22 cellular contexts compared by ENCODE assay signal in the genomic region with DNA sequence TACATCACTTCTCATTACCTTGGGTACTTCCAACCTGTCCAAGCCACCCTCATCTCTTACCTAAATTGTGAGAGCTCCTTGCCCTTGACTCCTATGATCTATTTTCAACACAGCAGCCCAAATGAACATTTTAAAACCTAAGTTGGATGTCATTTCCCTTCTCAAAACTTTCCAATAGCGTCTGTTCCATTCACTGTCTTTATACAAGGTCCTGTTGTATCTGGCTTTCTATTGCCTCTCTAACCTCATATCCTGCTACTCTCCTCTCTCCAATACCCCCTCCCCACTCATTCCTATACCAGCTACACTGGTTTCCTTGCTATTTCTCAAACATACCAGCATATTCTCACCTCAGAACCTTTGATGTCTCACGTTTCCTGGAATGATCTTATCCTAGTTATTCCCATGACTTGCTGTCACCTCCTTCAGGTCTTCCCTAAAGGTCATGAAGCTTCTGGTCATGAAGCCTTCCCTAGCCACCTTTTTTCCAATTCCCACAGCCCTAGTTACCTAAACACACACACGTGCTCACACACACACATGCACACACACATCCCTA. TPM values are rescaled to one million over a fixed set of nuclear protein-coding genes. Genes with fewer than 3 reads are reported as not detected.
DNase-seq lines count a peak whose midpoint lies in the region; ATAC-seq and TF ChIP-seq lines count a peak whose summit lies in the region.
"Had no signal": no experiment of that assay in that cellular context is flagged by ENCODE, and none has a peak within 500 bp of the region (broad histone marks: within the 10 kb centered on the region; RNA-seq: fewer than 3 reads in every experiment).

No MANE protein-coding gene starts in this region.

- peaks cover 13% of the 10 kb centered on the region for H3K79me2 ChIP-seq in GM23338 (replicated peaks; ENCODE audit: insufficient read depth)

- no peak overlapping the region for H3K27ac ChIP-seq in GM23338 (ENCODE audit: low read depth)
- H3K27ac ChIP-seq: HL-60, KMS-11, SJCRH30 had no signal

- ATAC-seq in GM23338 (no peak), T-helper 17 cell (no peak), GM19397 (IDR thresholded peaks at IDR 0.05; ENCODE audit: unreplicated experiment) (no peak)
- ATAC-seq: HepG2 had no signal

- no peak overlapping the region for H3K4me3 Mint-ChIP-seq in GM23338
- H3K4me3 Mint-ChIP-seq in T-helper 17 cell = no peak overlapping the region
- no peak overlapping the region for H3K4me3 Mint-ChIP-seq in immature natural killer cell
- no peak overlapping the region for H3K4me3 Mint-ChIP-seq in type B pancreatic cell

- H3K4me1 Mint-ChIP-seq in GM23338 (no peaks in the 10 kb centered on the region), T-helper 17 cell (peaks cover 27% of the 10 kb centered on the region), immature natural killer cell (peaks cover 12 to 25% of the 10 kb centered on the region in 2 donors), type B pancreatic cell (ENCODE audit: unreplicated experiment) (peaks cover 4% of the 10 kb centered on the region)

- no peaks in the 10 kb centered on the region for H3F3A ChIP-seq in GM23338 (replicated peaks; ENCODE audit: low read depth)

- no peaks in the 10 kb centered on the region for H3K9me2 ChIP-seq in GM23338 (ENCODE audit: insufficient read depth)

- H3K9me3 ChIP-seq in T-helper 17 cell (ENCODE audit: control insufficient read depth, low read length, poor library complexity, severe bottlenecking) = no peaks in the 10 kb centered on the region
- H3K9me3 ChIP-seq: Caco-2, SJCRH30 had no signal

- no peaks in the 10 kb centered on the region; the same call in 1 of the 2 replicates for H3K36me3 ChIP-seq in GM23338 (ENCODE audit: insufficient read depth)

- H3K27me3 ChIP-seq in GM23338 (ENCODE audit: insufficient read depth) = no peaks in the 10 kb centered on the region
- H3K27me3 ChIP-seq: SJCRH30 had no signal

- H3K27me3 Mint-ChIP-seq in GM23338 (ENCODE audit: insufficient read depth, low read depth, poor library complexity) (peaks cover 4% of the 10 kb centered on the region), T-helper 17 cell (no peaks in the 10 kb centered on the region), immature natural killer cell (ENCODE audit: low read depth in 3 of 3) (peaks cover 5 to 14% (median 8%) of the 10 kb centered on the region in 3 donors), type B pancreatic cell (no peaks in the 10 kb centered on the region)
- H3K27me3 Mint-ChIP-seq: CD4-positive, CD25-positive, alpha-beta regulatory T cell had no signal

- no peaks in the 10 kb centered on the region for H3K9me3 Mint-ChIP-seq in GM23338
- H3K9me3 Mint-ChIP-seq in immature natural killer cell = no peaks in the 10 kb centered on the region
- no peaks in the 10 kb centered on the region for H3K9me3 Mint-ChIP-seq in type B pancreatic cell

- DNase-seq in GM23338 (ENCODE audit: low spot score) = peak; percentile 8
- no peak for DNase-seq in T-helper 17 cell
- no peak for DNase-seq in immature natural killer cell
- DNase-seq in type B pancreatic cell (ENCODE audit: extremely low spot score, unreplicated experiment) = no peak
- DNase-seq in DMS114 treated with DMSO at 0.1 percent for 48 hours (lab: John Stamatoyannopoulos, UW; ENCODE audit: unreplicated experiment) = no peak
- DNase-seq in dedifferentiated amniotic fluid mesenchymal stem cell (ENCODE audit: extremely low spot score) = no peak
- DNase-seq: CD4-positive, CD25-positive, alpha-beta regulatory T cell; DMS 273 treated with DMSO at 0.1 percent for 48 hours; DND-41; NCI-H1092 treated with DMSO at 0.1 percent for 48 hours; NCI-H1436 treated with DMSO at 0.1 percent for 48 hours; NCI-H1930; NCI-H226; NCI-H510A treated with DMSO at 0.1 percent for 48 hours; NCI-H774; SJCRH30; T-helper 1 cell had no signal

- H4K20me1 ChIP-seq in GM23338 (replicated peaks; ENCODE audit: insufficient read depth) = peaks cover 9% of the 10 kb centered on the region

- no peak overlapping the region for H3K27ac Mint-ChIP-seq in GM23338
- H3K27ac Mint-ChIP-seq in T-helper 17 cell = peak overlapping the region; percentile 17
- peak overlapping the region in 4 of 6 donors; percentile 11 to 36 (median 30) for H3K27ac Mint-ChIP-seq in immature natural killer cell
- peak overlapping the region; percentile 1 for H3K27ac Mint-ChIP-seq in type B pancreatic cell

- no peak overlapping the region for H3K4me2 ChIP-seq in GM23338
- H3K4me2 ChIP-seq: KMS-11 had no signal

- H2AFZ ChIP-seq in GM23338 = no peak overlapping the region

- no peak for TF ChIP-seq CTCF in GM23338 (conservative IDR thresholded peaks at IDR 0.05; ENCODE audit: low read depth in 2 of 2)
- no peak for TF ChIP-seq CTCF in type B pancreatic cell (conservative IDR thresholded peaks at IDR 0.05)

- no peak overlapping the region for H3K4me3 ChIP-seq in GM23338
- H3K4me3 ChIP-seq: SJCRH30 had no signal

- no peaks in the 10 kb centered on the region; the same call in 1 of the 2 replicates for H3K4me1 ChIP-seq in GM23338 (ENCODE audit: insufficient read depth)
- H3K4me1 ChIP-seq: SJCRH30 had no signal

- peaks cover 16% of the 10 kb centered on the region for H3K36me3 Mint-ChIP-seq in GM23338 (ENCODE audit: low read depth)
- H3K36me3 Mint-ChIP-seq in T-helper 17 cell (ENCODE audit: low read depth) = peaks cover 3% of the 10 kb centered on the region
- peaks cover 7 to 12% (median 8%) of the 10 kb centered on the region in 3 donors for H3K36me3 Mint-ChIP-seq in immature natural killer cell
- H3K36me3 Mint-ChIP-seq in type B pancreatic cell = peaks cover 22% of the 10 kb centered on the region

TF ChIP-seq in GM23338, 12 proteins besides CTCF, POLR2A, EP300 and RAD21 (continues in another document):
- TF ChIP-seq, protein P1, sequence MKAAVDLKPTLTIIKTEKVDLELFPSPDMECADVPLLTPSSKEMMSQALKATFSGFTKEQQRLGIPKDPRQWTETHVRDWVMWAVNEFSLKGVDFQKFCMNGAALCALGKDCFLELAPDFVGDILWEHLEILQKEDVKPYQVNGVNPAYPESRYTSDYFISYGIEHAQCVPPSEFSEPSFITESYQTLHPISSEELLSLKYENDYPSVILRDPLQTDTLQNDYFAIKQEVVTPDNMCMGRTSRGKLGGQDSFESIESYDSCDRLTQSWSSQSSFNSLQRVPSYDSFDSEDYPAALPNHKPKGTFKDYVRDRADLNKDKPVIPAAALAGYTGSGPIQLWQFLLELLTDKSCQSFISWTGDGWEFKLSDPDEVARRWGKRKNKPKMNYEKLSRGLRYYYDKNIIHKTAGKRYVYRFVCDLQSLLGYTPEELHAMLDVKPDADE (IDR thresholded peaks at IDR 0.05) = no peak

RNA-seq across cellular contexts. Expression of gene KANSL2, which starts 4.1 kb away (rescaled TPM):
- 71.3 and 92.5 TPM in 2 replicates for total RNA-seq in GM23338 (2014; rRNA removed; shearing (Covaris generic))
- polyA plus RNA-seq in GM23338 (2016; fragmentation: Nextera tagmentation; extraction: Ambion mirVana) (29.3 and 35.1 TPM in 2 replicates), immature natural killer cell (10 to 100 TPM; 36.7 to 51.4 (median 40.1) TPM)
- total RNA-seq in T-helper 17 cell (100 to 1,000 TPM in 1 of 2 donors, 10 to 100 TPM in 1; 90.2 to 127 TPM), type B pancreatic cell (ENCODE audit: low replicate concordance) (42.0 and 47.0 TPM in 2 replicates)

RNA-seq across cellular contexts. Expression of gene CCNT1, which starts 30.4 kb away (rescaled TPM):
- 28.7 and 33.6 TPM in 2 replicates for total RNA-seq in GM23338 (2014; rRNA removed; shearing (Covaris generic))
- 9.3 and 12.8 TPM in 2 replicates for polyA plus RNA-seq in GM23338 (2016; fragmentation: Nextera tagmentation; extraction: Ambion mirVana)
- 100 to 1,000 TPM in 1 of 2 donors, 10 to 100 TPM in 1; 87.5 to 117 TPM for total RNA-seq in T-helper 17 cell
- polyA plus RNA-seq in immature natural killer cell = 10 to 100 TPM in 1 of 3 donors, 1 to 10 TPM in 2; 5.5 to 27.1 (median 9.6) TPM
- 39.2 and 46.9 TPM in 2 replicates for total RNA-seq in type B pancreatic cell (ENCODE audit: low replicate concordance)
